ENCODE assay signal across 12 cellular contexts in genomic region chr13:109275848-109276247, GRCh38.
DNase-seq lines count a peak whose midpoint lies in the region; ATAC-seq and TF ChIP-seq lines count a peak whose summit lies in the region.
"Had no signal": no experiment of that assay in that cellular context is flagged by ENCODE, and none has a peak within 500 bp of the region (broad histone marks: within the 10 kb centered on the region; RNA-seq: fewer than 3 reads in every experiment).

No MANE protein-coding gene starts in this region.

- no peak overlapping the region for H3K14ac ChIP-seq in H9 (ENCODE audit: insufficient read depth, low read length)

- no peak overlapping the region for H4K91ac ChIP-seq in H9 (ENCODE audit: insufficient read length, low read depth, low read length)

- no peaks in the 10 kb centered on the region for H3K79me2 ChIP-seq in H9 (ENCODE audit: insufficient read depth, low read length)

- H3K27me3 Mint-ChIP-seq in H9 (ENCODE audit: low read depth): no peaks in the 10 kb centered on the region
- H3K27me3 Mint-ChIP-seq in WTC11 (ENCODE audit: low read depth): no peaks in the 10 kb centered on the region
- H3K27me3 Mint-ChIP-seq: CD8-positive, alpha-beta memory T cell had no signal

- H2AK5ac ChIP-seq in H9 (ENCODE audit: insufficient read length, low read length): no peak overlapping the region

- no peaks in the 10 kb centered on the region for H4K20me1 ChIP-seq in H9 (ENCODE audit: control insufficient read depth, insufficient read depth, insufficient read length)

- no peak overlapping the region for H3K9ac ChIP-seq in H9 (ENCODE audit: extremely low read depth, insufficient read length, low read length)

- H3K27me3 ChIP-seq in A673 (replicated peaks; ENCODE audit: insufficient read depth, low read depth, low read length, poor library complexity) (no peaks in the 10 kb centered on the region), H9 (ENCODE audit: insufficient read depth, low read length) (no peaks in the 10 kb centered on the region)

- no peaks in the 10 kb centered on the region for H3K9me3 ChIP-seq in A673 (ENCODE audit: low read depth, low read length, poor library complexity, severe bottlenecking)
- no peaks in the 10 kb centered on the region for H3K9me3 ChIP-seq in H9 (ENCODE audit: control insufficient read depth, low read depth, low read length)

- no peak overlapping the region for H2BK5ac ChIP-seq in H9 (ENCODE audit: insufficient read length, low read length)

- no peak overlapping the region for H4K8ac ChIP-seq in H9 (replicated peaks; ENCODE audit: insufficient read length, low read depth, low read length)

- H2BK20ac ChIP-seq in H9 (ENCODE audit: low read depth, low read length, poor library complexity, severe bottlenecking): no peak overlapping the region

- H3K56ac ChIP-seq in H9 (ENCODE audit: insufficient read length, low read depth, low read length): no peak overlapping the region

- no peak overlapping the region for H2BK15ac ChIP-seq in H9 (ENCODE audit: low read depth, low read length)

- peaks cover 45 to 50% of the 10 kb centered on the region in 2 experiments for H3K4me1 Mint-ChIP-seq in H9
- H3K4me1 Mint-ChIP-seq in WTC11: peaks cover 48% of the 10 kb centered on the region
- H3K4me1 Mint-ChIP-seq: CD8-positive, alpha-beta memory T cell had no signal

- ATAC-seq in WTC11 (peak; percentile 32; the same call in 1 of the 2 replicates), HG03139 (IDR thresholded peaks at IDR 0.05; ENCODE audit: unreplicated experiment) (no peak), GM19452 (IDR thresholded peaks at IDR 0.05; ENCODE audit: unreplicated experiment) (no peak), GM21825 (IDR thresholded peaks at IDR 0.05; ENCODE audit: unreplicated experiment) (no peak)
- ATAC-seq: esophagus mucosa had no signal

- no peak overlapping the region for H2AFZ ChIP-seq in H9 (ENCODE audit: low read length)

- no peak overlapping the region for H3K4ac ChIP-seq in H9 (ENCODE audit: low read depth, low read length)

- H3K23me2 ChIP-seq in H9 (ENCODE audit: insufficient read length, low read depth, low read length, poor library complexity, severe bottlenecking): no peaks in the 10 kb centered on the region

- no peak overlapping the region for H3K4me2 ChIP-seq in H9 (ENCODE audit: insufficient read depth, insufficient read length, low read length)

- POLR2A ChIA-PET in A673 (lab: Charles Lee; ENCODE audit: low non-redundant PET) (no interaction called here), WTC11 (lab: Charles Lee) (no interaction called here)

- H3K27ac ChIP-seq in A673 (ENCODE audit: low read depth, low read length, poor library complexity, severe bottlenecking): no peak overlapping the region
- H3K27ac ChIP-seq in H9 (ENCODE audit: insufficient read length, low read depth, low read length): no peak overlapping the region
- no peak overlapping the region for H3K27ac ChIP-seq in caudate nucleus (ENCODE audit: low read depth, low read length)

- H3K36me3 Mint-ChIP-seq in H9 (ENCODE audit: insufficient read depth in 1 of 3, low read depth in 3 of 3) (peaks cover 0 to 11% (median 3%) of the 10 kb centered on the region in 3 experiments; a peak in 4 of 7 replicates), WTC11 (peaks cover 3% of the 10 kb centered on the region; the same call in 1 of the 2 replicates)
- H3K36me3 Mint-ChIP-seq: CD8-positive, alpha-beta memory T cell had no signal

- no peak overlapping the region for H2BK120ac ChIP-seq in H9 (ENCODE audit: low read depth, low read length, poor library complexity, severe bottlenecking)

- no peak overlapping the region for H3K23ac ChIP-seq in H9 (ENCODE audit: insufficient read length, low read depth, low read length)

- H3T11ph ChIP-seq in H9 (ENCODE audit: low read length): no peak overlapping the region

- 0 out of 2 replicates have a peak, but pooled peaks have one; percentile 18 for TF ChIP-seq CTCF in A673 (conservative IDR thresholded peaks at IDR 0.05; ENCODE audit: low read depth, low read length)
- TF ChIP-seq CTCF in H9 (conservative IDR thresholded peaks at IDR 0.05): peak; percentile 50
- no peak for TF ChIP-seq CTCF in WTC11 (IDR thresholded peaks at IDR 0.05)

- no peak overlapping the region for H2BK12ac ChIP-seq in H9 (ENCODE audit: insufficient read length, low read depth, low read length)

- no peak overlapping the region for H4K5ac ChIP-seq in H9 (ENCODE audit: insufficient read length, low read depth, low read length)

- no peaks in the 10 kb centered on the region; a peak in 1 of 5 replicates for H3K9me3 Mint-ChIP-seq in H9
- H3K9me3 Mint-ChIP-seq in WTC11: peaks cover 10% of the 10 kb centered on the region

- peak overlapping the region; percentile 17 to 70 (median 23); a peak in 3 of 7 replicates for H3K27ac Mint-ChIP-seq in H9
- no peak overlapping the region for H3K27ac Mint-ChIP-seq in WTC11
- H3K27ac Mint-ChIP-seq: CD8-positive, alpha-beta memory T cell had no signal

- CTCF ChIA-PET in A673 (lab: Charles Lee): no interaction called here
- CTCF ChIA-PET in WTC11 (lab: Charles Lee): no interaction called here

- H3K4me3 Mint-ChIP-seq in H9: no peak overlapping the region
- H3K4me3 Mint-ChIP-seq in WTC11: no peak overlapping the region
- H3K4me3 Mint-ChIP-seq: CD8-positive, alpha-beta memory T cell had no signal

- intact Hi-C loops in A673 (cut with micrococcal nuclease; ENCODE audit: unreplicated experiment): no loop called here

- no TSS peak for BruUV-seq in A673 (replicated peaks; lab: Mats Ljungman, UMichigan)

- peaks cover 18% of the 10 kb centered on the region for H3K4me1 ChIP-seq in A673 (ENCODE audit: insufficient read depth, low read length, poor library complexity, severe bottlenecking)
- peaks cover 9% of the 10 kb centered on the region; the same call in 1 of the 2 replicates for H3K4me1 ChIP-seq in H9 (ENCODE audit: insufficient read depth, low read length)

- DNase-seq in A673 (ENCODE audit: low spot score) (peak; percentile 21), H9 (peak; percentile 51), WTC11 (ENCODE audit: low spot score) (peak; percentile 32), left kidney (ENCODE audit: low read depth, low spot score) (peak; percentile 69), caudate nucleus (lab: John Stamatoyannopoulos, UW) (no peak)
- DNase-seq: amniotic stem cell; CD8-positive, alpha-beta memory T cell; Kasumi-1 had no signal

- no peaks in the 10 kb centered on the region for H3K79me1 ChIP-seq in H9 (ENCODE audit: insufficient read depth, low read depth, low read length, poor library complexity, severe bottlenecking)

- no peaks in the 10 kb centered on the region for H3K36me3 ChIP-seq in A673 (ENCODE audit: insufficient read depth, low read length, poor library complexity, severe bottlenecking)

- H3K4me3 ChIP-seq in A673 (ENCODE audit: low read depth, low read length, poor library complexity, severe bottlenecking): no peak overlapping the region

- no peak overlapping the region for H3K18ac ChIP-seq in H9 (ENCODE audit: insufficient read length, low read depth, low read length)

- no CpG with 5 or more reads among the region's 5 CpGs for WGBS in H9 (ENCODE audit: extremely low coverage, insufficient read length, low lambda C conversion rate)

TF ChIP-seq in WTC11, 78 proteins besides CTCF, POLR2A, EP300 and RAD21 (continues in another document):
- no peak for TF ChIP-seq NR1H2 (CRISPR knock-in tag; IDR thresholded peaks at IDR 0.05)
- TF ChIP-seq CREM (CRISPR knock-in tag; IDR thresholded peaks at IDR 0.05): no peak
- no peak for TF ChIP-seq AFF4 (CRISPR knock-in tag; IDR thresholded peaks at IDR 0.05; ENCODE audit: borderline replicate concordance)
- TF ChIP-seq ZNF423 (CRISPR knock-in tag; IDR thresholded peaks at IDR 0.05): no peak
- no peak for TF ChIP-seq NR2C2 (CRISPR knock-in tag; IDR thresholded peaks at IDR 0.05)
- TF ChIP-seq EMX1 (CRISPR knock-in tag; IDR thresholded peaks at IDR 0.05): no peak
- TF ChIP-seq PRRX2 (CRISPR knock-in tag; IDR thresholded peaks at IDR 0.05): no peak
- TF ChIP-seq, protein P1, sequence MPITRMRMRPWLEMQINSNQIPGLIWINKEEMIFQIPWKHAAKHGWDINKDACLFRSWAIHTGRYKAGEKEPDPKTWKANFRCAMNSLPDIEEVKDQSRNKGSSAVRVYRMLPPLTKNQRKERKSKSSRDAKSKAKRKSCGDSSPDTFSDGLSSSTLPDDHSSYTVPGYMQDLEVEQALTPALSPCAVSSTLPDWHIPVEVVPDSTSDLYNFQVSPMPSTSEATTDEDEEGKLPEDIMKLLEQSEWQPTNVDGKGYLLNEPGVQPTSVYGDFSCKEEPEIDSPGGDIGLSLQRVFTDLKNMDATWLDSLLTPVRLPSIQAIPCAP (CRISPR knock-in tag; IDR thresholded peaks at IDR 0.05): no peak
- TF ChIP-seq, protein P2, sequence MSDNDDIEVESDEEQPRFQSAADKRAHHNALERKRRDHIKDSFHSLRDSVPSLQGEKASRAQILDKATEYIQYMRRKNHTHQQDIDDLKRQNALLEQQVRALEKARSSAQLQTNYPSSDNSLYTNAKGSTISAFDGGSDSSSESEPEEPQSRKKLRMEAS (CRISPR knock-in tag; IDR thresholded peaks at IDR 0.05): no peak
- no peak for TF ChIP-seq TEAD1 (CRISPR knock-in tag; IDR thresholded peaks at IDR 0.05)
- no peak for TF ChIP-seq FOXP1 (CRISPR knock-in tag; IDR thresholded peaks at IDR 0.05; ENCODE audit: borderline replicate concordance)

Comparison
In these comparisons a context has a peak if more than half of its experiments do, and no peak if none do; other contexts are left out.
1. DNase-seq: peak in A673 (single experiment), H9 (single experiment), WTC11 (single experiment) and left kidney (single experiment); none in caudate nucleus (0 of 61).